Comparison of ENCODE assay signal across 7 cellular contexts in genomic region chr5:96319981-96320739, GRCh38.
DNase-seq lines count a peak whose midpoint lies in the region; ATAC-seq and TF ChIP-seq lines count a peak whose summit lies in the region.
"Not testable (repeated sequence)": the region's sequence is repeated elsewhere in the genome, so short reads cannot be mapped to it uniquely, and the experiment has no call there.

No MANE protein-coding gene starts in this region.

- ATAC-seq in HCT116 (peak; percentile 74), esophagus mucosa (peak; percentile 58)
- ATAC-seq in RWPE2 (ENCODE audit: low read depth) = not testable (repeated sequence)

- TF ChIP-seq CTCF in HCT116 (IDR thresholded peaks at IDR 0.05 in 2 of 3, conservative IDR thresholded peaks at IDR 0.05 in 1 of 3; ENCODE audit: borderline replicate concordance in 1 of 3, insufficient read depth in 1 of 3, low read depth in 2 of 3, low read length in 2 of 3); RWPE2 (IDR thresholded peaks at IDR 0.05; ENCODE audit: poor library complexity, severe bottlenecking); osteocyte (IDR thresholded peaks at IDR 0.05): not testable (repeated sequence)

- not testable (repeated sequence) for H3K9me3 Mint-ChIP-seq in osteocyte (ENCODE audit: unreplicated experiment)

- H3K36me3 ChIP-seq in HCT116 (ENCODE audit: control insufficient read depth in 1 of 2, insufficient read depth in 2 of 2, low read length in 2 of 2); MG63; RWPE2 (ENCODE audit: low read depth): not testable (repeated sequence)

- H3K4me3 Mint-ChIP-seq in osteocyte (ENCODE audit: unreplicated experiment) = not testable (repeated sequence)

- intact Hi-C loops in HCT116 (cut with micrococcal nuclease) = not testable (repeated sequence)

- not testable (repeated sequence) for H4K20me1 ChIP-seq in HCT116 (ENCODE audit: insufficient read depth)

- H2AFZ ChIP-seq in HCT116 (ENCODE audit: low read depth, low read length, poor library complexity, severe bottlenecking) = peak overlapping the region; percentile 14

- TF ChIP-seq POLR2A in HCT116 (IDR thresholded peaks at IDR 0.05; ENCODE audit: borderline replicate concordance, extremely low read depth, insufficient read depth, insufficient read length) = not testable (repeated sequence)

- H3K27me3 ChIP-seq in HCT116 (ENCODE audit: insufficient read depth, low read length); MG63; RWPE2 (ENCODE audit: insufficient read depth, poor library complexity, severe bottlenecking): not testable (repeated sequence)

- DNase-seq in EH (ENCODE audit: low read depth) (peak; percentile 58), MG63 (peak; percentile 86), astrocyte of the hippocampus (ENCODE audit: low read depth, low spot score) (peak; percentile 28)
- not testable (repeated sequence) for DNase-seq in HCT116 (ENCODE audit: low read depth, low spot score); RWPE2 (ENCODE audit: low spot score); osteocyte (ENCODE audit: extremely low spot score, unreplicated experiment)

- not testable (repeated sequence) for H3K9me3 ChIP-seq in HCT116 (ENCODE audit: control insufficient read depth in 1 of 2, insufficient read depth in 1 of 2, low read depth in 1 of 2, low read length in 2 of 2); MG63; RWPE2 (ENCODE audit: severe bottlenecking)

- not testable (repeated sequence) for H3K4me3 ChIP-seq in HCT116 (replicated peaks in 1 of 2; ENCODE audit: low read depth in 1 of 2, low read length in 2 of 2); MG63; RWPE2 (ENCODE audit: severe bottlenecking)

- H3K27me3 Mint-ChIP-seq in osteocyte (ENCODE audit: unreplicated experiment) = not testable (repeated sequence)

- peak overlapping the region; percentile 54 for H3K4me2 ChIP-seq in HCT116 (ENCODE audit: low read length)

- peaks cover 10 to 27% of the 10 kb centered on the region in 2 experiments for H3K4me1 ChIP-seq in HCT116 (ENCODE audit: control insufficient read depth in 1 of 2, insufficient read depth in 2 of 2, low read length in 2 of 2)
- peaks cover 30% of the 10 kb centered on the region for H3K4me1 ChIP-seq in RWPE2 (ENCODE audit: insufficient read depth, poor library complexity, severe bottlenecking)

- H3K9me2 ChIP-seq in HCT116 (ENCODE audit: insufficient read depth) = not testable (repeated sequence)

- not testable (repeated sequence) for H3K79me2 ChIP-seq in HCT116 (ENCODE audit: insufficient read depth, low read length)

- H3K27ac ChIP-seq in HCT116 (ENCODE audit: low read depth, low read length) = not testable (repeated sequence)
- H3K27ac ChIP-seq in RWPE2 (ENCODE audit: poor library complexity, severe bottlenecking) = peak overlapping the region; percentile 61

- CTCF ChIA-PET in HCT116 (lab: Charles Lee) = not testable (repeated sequence)

- not testable (repeated sequence) for H3K36me3 Mint-ChIP-seq in osteocyte (ENCODE audit: unreplicated experiment)

- POLR2A ChIA-PET in HCT116 (lab: Charles Lee) = interaction anchor here (0.6 kb wide), 1 partner anchor 256 kb away, joined by 3 read pairs; no protein-coding TSS in a partner anchor

- TF ChIP-seq RAD21 in HCT116 (IDR thresholded peaks at IDR 0.05; ENCODE audit: low read depth) = not testable (repeated sequence)

- H3K27ac Mint-ChIP-seq in osteocyte (ENCODE audit: unreplicated experiment) = peak overlapping the region; percentile 18

- H3K4me1 Mint-ChIP-seq in osteocyte (ENCODE audit: unreplicated experiment) = peaks cover 46% of the 10 kb centered on the region

- not testable (repeated sequence) for H3K9ac ChIP-seq in HCT116 (ENCODE audit: low read length)

- RAD21 ChIA-PET in HCT116 (lab: Charles Lee; ENCODE audit: low non-redundant PET in 1 of 2, low total read pairs in 2 of 2, uncharacterized antibody in 2 of 2, unreplicated experiment in 2 of 2) = interaction anchor here in 1 of 2 experiments (0.6 to 0.7 kb wide), 3 partner anchors 15 to 47 kb away, joined by 3 to 4 read pairs (median 4); no protein-coding TSS in a partner anchor

- BruUV-seq in HCT116 (replicated peaks; lab: Mats Ljungman, UMichigan) = not testable (repeated sequence)
